ENCODE assay signal across 8 cellular contexts in genomic region chr6:16741112-16742016, GRCh38. TPM values are rescaled to one million over a fixed set of nuclear protein-coding genes. Genes with fewer than 3 reads are reported as not detected.
A peak's percentile ranks its signal among the peaks of the same experiment; 100 is the strongest.
DNase-seq lines count a peak whose midpoint lies in the region; ATAC-seq and TF ChIP-seq lines count a peak whose summit lies in the region.

No MANE protein-coding gene starts in this region.

- H3K9me2 ChIP-seq in OCI-LY7 (ENCODE audit: insufficient read depth, low read length), result no peaks in the 10 kb centered on the region

- POLR2A ChIA-PET in OCI-LY7 (lab: Charles Lee), result no interaction called here

- H3K9me3 Mint-ChIP-seq in activated naive CD4-positive, alpha-beta T cell treated with anti-CD3 and anti-CD28 coated beads, Interleukin-2, amount 50 U/mL, for 24 hours, result no peaks in the 10 kb centered on the region

- TF ChIP-seq EP300 in stomach (IDR thresholded peaks at IDR 0.05), result no peak

- peaks cover 12% of the 10 kb centered on the region for H3K36me3 Mint-ChIP-seq in activated naive CD4-positive, alpha-beta T cell treated with anti-CD3 and anti-CD28 coated beads, Interleukin-2, amount 50 U/mL, for 24 hours

- H3K36me3 ChIP-seq in stomach (no peaks in the 10 kb centered on the region), OCI-LY7 (ENCODE audit: insufficient read depth, low read length) (no peaks in the 10 kb centered on the region)

- 40 to 58% (median 49%) methylated on average over 8 of the region's 8 CpGs for WGBS in stomach, 5 donors

- H3K4me3 ChIP-seq in fibroblast of villous mesenchyme (ENCODE audit: low read depth, low read length) (peak overlapping the region; percentile 29), stomach (no peak overlapping the region), OCI-LY7 (ENCODE audit: low read depth, low read length, poor library complexity, severe bottlenecking) (no peak overlapping the region)

- H3K4me1 ChIP-seq in stomach (peaks cover 39 to 100% (median 74%) of the 10 kb centered on the region in 4 donors), OCI-LY7 (ENCODE audit: insufficient read depth, low read length, poor library complexity, severe bottlenecking) (no peaks in the 10 kb centered on the region)

- peaks cover 73% of the 10 kb centered on the region for H3K4me1 Mint-ChIP-seq in activated naive CD4-positive, alpha-beta T cell treated with anti-CD3 and anti-CD28 coated beads, Interleukin-2, amount 50 U/mL, for 24 hours

- H3K9me3 ChIP-seq in stomach (no peaks in the 10 kb centered on the region), OCI-LY7 (ENCODE audit: low read length) (no peaks in the 10 kb centered on the region)

- H3K27ac Mint-ChIP-seq in activated naive CD4-positive, alpha-beta T cell treated with anti-CD3 and anti-CD28 coated beads, Interleukin-2, amount 50 U/mL, for 24 hours, result peak overlapping the region; percentile 11

- no peak for DNase-seq in activated naive CD4-positive, alpha-beta T cell (lab: John Stamatoyannopoulos, UW)
- peak; percentile 24 for DNase-seq in RKO (ENCODE audit: low spot score)
- peak; percentile 98 for DNase-seq in fibroblast of villous mesenchyme (ENCODE audit: low read depth)
- no peak for DNase-seq in stomach
- no peak for DNase-seq in OCI-LY7 (ENCODE audit: low spot score)
- no peak for DNase-seq in DMS153 (lab: John Stamatoyannopoulos, UW)

- CTCF ChIA-PET in OCI-LY7 (lab: Charles Lee; ENCODE audit: unreplicated experiment), result no interaction called here

- H4K20me1 ChIP-seq in OCI-LY7 (ENCODE audit: insufficient read depth, low read length), result no peaks in the 10 kb centered on the region

- no peaks in the 10 kb centered on the region for H3K27me3 ChIP-seq in stomach

- no peak for TF ChIP-seq CTCF in fibroblast of villous mesenchyme (IDR thresholded peaks at IDR 0.05; ENCODE audit: insufficient read depth, low read depth, low read length)
- TF ChIP-seq CTCF in stomach (IDR thresholded peaks at IDR 0.05), result no peak
- no peak for TF ChIP-seq CTCF in OCI-LY7 (conservative IDR thresholded peaks at IDR 0.05; ENCODE audit: low read length)

- H3K27ac ChIP-seq in stomach (peak overlapping the region in 4 of 5 donors; percentile 18 to 66 (median 53)), OCI-LY7 (ENCODE audit: low read depth, low read length, poor library complexity, severe bottlenecking) (no peak overlapping the region)

- H3K4me3 Mint-ChIP-seq in activated naive CD4-positive, alpha-beta T cell treated with anti-CD3 and anti-CD28 coated beads, Interleukin-2, amount 50 U/mL, for 24 hours, result no peak overlapping the region

- no peaks in the 10 kb centered on the region for H3K79me2 ChIP-seq in OCI-LY7 (ENCODE audit: insufficient read depth, low read depth, low read length)

- ATAC-seq in GM21717 (IDR thresholded peaks at IDR 0.05; ENCODE audit: unreplicated experiment), result no peak

- TF ChIP-seq POLR2A in stomach (IDR thresholded peaks at IDR 0.05), result no peak

- H3K4me2 ChIP-seq in OCI-LY7 (ENCODE audit: low read length), result no peak overlapping the region

- no TSS peak for BruUV-seq in OCI-LY7 (replicated peaks; lab: Mats Ljungman, UMichigan)

- no peaks in the 10 kb centered on the region for H3K27me3 Mint-ChIP-seq in activated naive CD4-positive, alpha-beta T cell treated with anti-CD3 and anti-CD28 coated beads, Interleukin-2, amount 50 U/mL, for 24 hours

- intact Hi-C loops in stomach (cut with DNase I; ENCODE audit: low total_unique reads) (no loop called here), OCI-LY7 (cut with micrococcal nuclease; ENCODE audit: unreplicated experiment) (no loop called here)

- no peak overlapping the region for H2AFZ ChIP-seq in OCI-LY7 (ENCODE audit: low read length)

RNA-seq across cellular contexts. Expression of gene ATXN1, which starts 19.9 kb away (rescaled TPM):
- total RNA-seq in fibroblast of villous mesenchyme (42.5 and 45.3 TPM in 2 replicates), stomach (100 to 1,000 TPM in 1 of 5 donors, 10 to 100 TPM in 4; 32.4 to 106 (median 64.6) TPM), OCI-LY7 (2022) (0.09 TPM in 1 of 2 replicates, not detected in the other)
- polyA plus RNA-seq in stomach, result 1 to 10 TPM; 5.2 to 8.7 (median 7.6) TPM
- not detected in 2 replicates for total RNA-seq in OCI-LY7 (2014; rRNA removed; shearing (Covaris generic))

Comparison
In these comparisons a context has a peak if more than half of its experiments do, and no peak if none do; other contexts are left out.
1. DNase-seq: peak in RKO (single experiment) and fibroblast of villous mesenchyme (single experiment); none in activated naive CD4-positive, alpha-beta T cell (0 of 4), stomach (single experiment), OCI-LY7 (single experiment) and DMS153 (single experiment).
2. RNA of gene ATXN1, which starts 19.9 kb away (total RNA-seq): 32.4 to 106 TPM in stomach and 42.5 to 45.3 TPM in fibroblast of villous mesenchyme; 0.09 TPM in OCI-LY7; every median in the first group is over 10 times any median in the second.